ENCODE assay signal across 8 cellular contexts in the genomic region with DNA sequence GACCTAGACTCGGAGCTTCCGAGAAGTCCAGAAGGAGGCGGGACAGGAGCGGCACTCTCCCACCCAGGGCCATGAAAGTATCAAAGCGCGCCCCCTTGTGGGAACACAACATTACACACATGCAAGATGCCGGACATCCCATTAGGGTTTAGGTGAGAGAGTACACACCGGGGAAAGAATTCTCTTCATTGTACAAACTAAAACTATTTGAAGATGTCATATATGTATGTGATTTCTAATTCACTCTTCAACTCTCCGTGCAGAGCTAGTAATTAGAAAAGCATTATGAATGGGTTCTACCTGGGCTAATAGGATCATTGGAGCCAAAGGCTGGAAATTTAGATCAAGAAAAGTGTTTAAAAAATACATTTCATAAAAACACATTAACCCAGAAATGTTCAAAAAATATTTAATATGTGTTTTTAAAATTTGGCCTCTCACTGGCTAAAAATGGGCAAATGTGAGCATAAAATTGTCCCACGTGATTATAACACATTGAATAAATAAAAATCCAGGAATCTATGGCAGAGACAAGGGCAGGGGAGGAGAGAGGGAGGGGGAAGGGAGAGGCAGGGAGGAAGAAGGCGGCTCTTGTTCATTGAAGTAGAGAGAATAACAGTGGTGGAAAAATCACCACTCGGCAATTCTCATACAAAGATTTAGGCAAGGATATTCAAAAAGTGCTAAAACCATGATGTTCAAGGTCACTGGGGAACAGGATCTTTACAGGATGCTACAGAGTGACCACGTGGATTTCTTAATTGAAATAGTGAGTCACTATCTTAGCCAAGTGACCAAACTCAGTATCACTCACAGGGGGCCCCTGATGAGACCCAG. TPM values are rescaled to one million over a fixed set of nuclear protein-coding genes. Genes with fewer than 3 reads are reported as not detected.
DNase-seq lines count a peak whose midpoint lies in the region; ATAC-seq and TF ChIP-seq lines count a peak whose summit lies in the region.

No MANE protein-coding gene starts in this region.

- H3K9me3 ChIP-seq in A673 (ENCODE audit: low read depth, low read length, poor library complexity, severe bottlenecking) (no peaks in the 10 kb centered on the region), esophagus squamous epithelium (no peaks in the 10 kb centered on the region), neural progenitor cell (ENCODE audit: low read depth) (no peaks in the 10 kb centered on the region)

- H3K27ac ChIP-seq in A673 (ENCODE audit: low read depth, low read length, poor library complexity, severe bottlenecking) (no peak overlapping the region), esophagus squamous epithelium (no peak overlapping the region), neural progenitor cell (no peak overlapping the region)

- peaks cover 7% of the 10 kb centered on the region for H3K27me3 Mint-ChIP-seq in neural progenitor cell (ENCODE audit: insufficient read depth, low read depth)

- H3K36me3 Mint-ChIP-seq in neural progenitor cell, result peaks cover 34% of the 10 kb centered on the region

- no peak overlapping the region for H3K9ac ChIP-seq in neural progenitor cell

- no peak overlapping the region for H3K4me2 ChIP-seq in neural progenitor cell

- TF ChIP-seq CTCF in A673 (conservative IDR thresholded peaks at IDR 0.05; ENCODE audit: low read depth, low read length), result peak; percentile 82
- TF ChIP-seq CTCF in GM10266 (IDR thresholded peaks at IDR 0.05; ENCODE audit: control insufficient read depth, insufficient read depth, low read depth, missing control alignments), result peak; percentile 17
- TF ChIP-seq CTCF in esophagus squamous epithelium (IDR thresholded peaks at IDR 0.05), result peak in 4 of 6 experiments; percentile 32 to 53 (median 40)
- TF ChIP-seq CTCF in neural progenitor cell (IDR thresholded peaks at IDR 0.05), result peak; percentile 81

- CTCF ChIA-PET in A673 (lab: Charles Lee), result interaction anchor here (0.6 kb wide), 3 partner anchors 15 to 1281 kb away, joined by 6 to 10 read pairs (median 8); no protein-coding TSS in a partner anchor

- H3K4me3 ChIP-seq in A673 (ENCODE audit: low read depth, low read length, poor library complexity, severe bottlenecking), result no peak overlapping the region
- H3K4me3 ChIP-seq in esophagus squamous epithelium, result no peak overlapping the region
- no peak overlapping the region for H3K4me3 ChIP-seq in neural progenitor cell

- H4K20me1 ChIP-seq in neural progenitor cell (ENCODE audit: low read depth), result peaks cover 12% of the 10 kb centered on the region

- H3K79me2 ChIP-seq in neural progenitor cell (ENCODE audit: low read depth), result no peaks in the 10 kb centered on the region

- no TSS peak for BruUV-seq in A673 (replicated peaks; lab: Mats Ljungman, UMichigan)

- intact Hi-C loops in A673 (cut with micrococcal nuclease; ENCODE audit: unreplicated experiment), result loop anchor here (1.0 to 10.0 kb wide), 2 partner anchors 126 to 447 kb away; no protein-coding TSS in a partner anchor
- intact Hi-C loops in esophagus squamous epithelium (cut with DNase I), result no loop called here

- no peak overlapping the region for H3K4me3 Mint-ChIP-seq in neural progenitor cell

- WGBS in esophagus squamous epithelium, 2 donors, result 68 to 69% methylated on average over 13 of the region's 13 CpGs

- no peak overlapping the region for H3K27ac Mint-ChIP-seq in neural progenitor cell

- no peak for TF ChIP-seq POLR2A in esophagus squamous epithelium (IDR thresholded peaks at IDR 0.05)

- H3K4me1 Mint-ChIP-seq in neural progenitor cell, result peaks cover 6% of the 10 kb centered on the region

- H3K9me3 Mint-ChIP-seq in neural progenitor cell, result no peaks in the 10 kb centered on the region

- no peak overlapping the region for H2AFZ ChIP-seq in neural progenitor cell (replicated peaks)

- peak; percentile 70 for DNase-seq in A673 (ENCODE audit: low spot score)
- DNase-seq in GM10266 (ENCODE audit: extremely low spot score), result no peak
- DNase-seq in SHP77 treated with DMSO at 0.1 percent for 48 hours (lab: John Stamatoyannopoulos, UW), result peak; percentile 12
- DNase-seq in esophagus squamous epithelium (lab: John Stamatoyannopoulos, UW), result no peak
- DNase-seq in neural progenitor cell (ENCODE audit: low spot score), result peak; percentile 88
- no peak for DNase-seq in stimulated activated naive CD4-positive, alpha-beta T cell treated with Interleukin-2 at 50 U/mL for 16 hours (lab: John Stamatoyannopoulos, UW)
- DNase-seq in stimulated activated CD4-positive, alpha-beta T cell treated with anti-CD3 and anti-CD28 coated beads, Interleukin-2, amount 100 ng/mL, for 24 hours, result no peak

- H3K36me3 ChIP-seq in A673 (ENCODE audit: insufficient read depth, low read length, poor library complexity, severe bottlenecking) (peaks cover 36% of the 10 kb centered on the region), esophagus squamous epithelium (peaks cover 11 to 92% (median 16%) of the 10 kb centered on the region in 3 donors), neural progenitor cell (peaks cover 11% of the 10 kb centered on the region)

- H3K4me1 ChIP-seq in A673 (ENCODE audit: insufficient read depth, low read length, poor library complexity, severe bottlenecking) (no peaks in the 10 kb centered on the region), esophagus squamous epithelium (no peaks in the 10 kb centered on the region), neural progenitor cell (no peaks in the 10 kb centered on the region)

- H3K27me3 ChIP-seq in A673 (replicated peaks; ENCODE audit: insufficient read depth, low read depth, low read length, poor library complexity) (no peaks in the 10 kb centered on the region), esophagus squamous epithelium (no peaks in the 10 kb centered on the region), neural progenitor cell (no peaks in the 10 kb centered on the region)

- POLR2A ChIA-PET in A673 (lab: Charles Lee; ENCODE audit: low non-redundant PET), result no interaction called here

- H3F3A ChIP-seq in neural progenitor cell (ENCODE audit: low read depth), result peaks cover 19% of the 10 kb centered on the region

- no peak for ATAC-seq in HG03095 (IDR thresholded peaks at IDR 0.05; ENCODE audit: unreplicated experiment)

RNA-seq across cellular contexts. Expression of gene FBXO21, which starts 38.9 kb away (rescaled TPM):
- total RNA-seq in A673 (2021), result 45.4 and 47.7 TPM in 2 replicates
- 10 to 100 TPM; 38.4 to 54.4 (median 48.6) TPM for total RNA-seq in esophagus squamous epithelium
- 69.3 and 114 TPM in 2 replicates for total RNA-seq in neural progenitor cell (ENCODE audit: low replicate concordance)

RNA-seq across cellular contexts. Expression of gene TESC, which starts 52.2 kb away (rescaled TPM):
- total RNA-seq in A673 (2021) (not detected in 2 replicates), esophagus squamous epithelium (1 to 10 TPM in 2 of 4 donors, under 1 TPM in 2; 0.83 to 4.8 (median 2.5) TPM), neural progenitor cell (ENCODE audit: low replicate concordance) (12.4 and 18.0 TPM in 2 replicates)

Comparison
In these comparisons a context has a peak if more than half of its experiments do, and no peak if none do; other contexts are left out.
1. DNase-seq: peak in A673 (single experiment), SHP77 treated with DMSO at 0.1 percent for 48 hours (single experiment) and neural progenitor cell (single experiment); none in GM10266 (single experiment), esophagus squamous epithelium (single experiment), stimulated activated naive CD4-positive, alpha-beta T cell treated with Interleukin-2 at 50 U/mL for 16 hours (single experiment) and stimulated activated CD4-positive, alpha-beta T cell treated with anti-CD3 and anti-CD28 coated beads, Interleukin-2, amount 100 ng/mL, for 24 hours (0 of 2).
2. CTCF ChIP-seq: peak in every context shown above with its lines; median percentile 82 in A673; 81 in neural progenitor cell; 40 in esophagus squamous epithelium; 17 in GM10266.